In the genomic region with DNA sequence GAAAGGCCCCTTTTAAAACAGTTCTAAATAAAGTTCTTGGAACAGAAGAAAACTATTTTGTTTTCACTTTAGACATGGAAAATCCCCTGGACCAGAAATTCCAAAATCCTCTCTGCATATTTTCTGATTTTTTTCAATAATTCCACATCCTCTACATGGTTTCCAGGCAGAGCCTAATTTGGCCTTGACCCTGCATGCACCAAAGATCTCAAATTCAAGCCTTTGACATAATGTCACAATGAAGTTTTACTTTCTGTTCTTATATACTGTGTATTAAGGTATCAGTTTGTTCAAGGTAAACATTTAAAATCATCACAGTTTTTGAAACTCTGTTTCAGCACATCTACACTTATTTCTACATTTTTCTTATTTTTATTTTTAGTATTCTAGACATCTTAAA, we compare ENCODE assay signal across 22 cellular contexts.
"Had no signal": no experiment of that assay in that cellular context is flagged by ENCODE, and none has a peak within 500 bp of the region (broad histone marks: within the 10 kb centered on the region; RNA-seq: fewer than 3 reads in every experiment).

No MANE protein-coding gene starts in this region.

- H3K27ac ChIP-seq: body of pancreas, lower lobe of right lung, neutrophil, pancreas, upper lobe of left lung had no signal

- H3K36me3 Mint-ChIP-seq: activated CD4-positive, alpha-beta memory T cell treated with anti-CD3 and anti-CD28 coated beads for 36 hours; activated naive CD8-positive, alpha-beta T cell treated with anti-CD3 and anti-CD28 coated beads, Interleukin-2, amount 10 ng/mL, durations not matched to agents 7 days and 5 days; natural killer cell had no signal

- ATAC-seq: body of pancreas; esophagus mucosa; lower lobe of right lung; natural killer cell; pancreas; stimulated activated naive CD8-positive, alpha-beta T cell treated with anti-CD3 and anti-CD28 coated beads, Interleukin-15, Interleukin-2, amounts not matched to agents 100 U/mL and 50 U/mL, for 24 hours had no signal

- DNase-seq: activated B cell treated with CpG ODN at 0.5 μM for 24 hours; activated CD4-positive, alpha-beta memory T cell treated with anti-CD3 and anti-CD28 coated beads for 36 hours; activated CD4-positive, alpha-beta T cell treated with anti-CD3 and anti-CD28 coated beads for 4 hours; activated naive CD4-positive, alpha-beta T cell treated with Interleukin-2 at 50 U/mL for 16 hours; activated naive CD8-positive, alpha-beta T cell treated with anti-CD3 and anti-CD28 coated beads, Interleukin-2, amount 10 ng/mL, durations not matched to agents 7 days and 5 days; activated T-cell treated with anti-CD3 and anti-CD28 coated beads for 4 hours; amygdala; body of pancreas; cortex of kidney; lower lobe of right lung; natural killer cell; pancreas; SK-N-SH; stimulated activated CD4-positive, alpha-beta T cell treated with anti-CD3 and anti-CD28 coated beads, Interleukin-2, amount 100 ng/mL, for 24 hours; stimulated activated naive CD8-positive, alpha-beta T cell treated with anti-CD3 and anti-CD28 coated beads, Interleukin-15, Interleukin-2, amounts not matched to agents 100 U/mL and 50 U/mL, for 24 hours; T-helper 1 cell; T-helper 9 cell; upper lobe of left lung had no signal

- H3K4me3 Mint-ChIP-seq: activated B cell treated with CpG ODN at 0.5 μM for 24 hours; activated CD4-positive, alpha-beta memory T cell treated with anti-CD3 and anti-CD28 coated beads for 36 hours; activated naive CD8-positive, alpha-beta T cell treated with anti-CD3 and anti-CD28 coated beads, Interleukin-2, amount 10 ng/mL, durations not matched to agents 7 days and 5 days; central memory CD8-positive, alpha-beta T cell; natural killer cell had no signal

- H3K36me3 ChIP-seq: lower lobe of right lung, neutrophil, pancreas, upper lobe of left lung had no signal

- H3K9me3 Mint-ChIP-seq: activated B cell treated with CpG ODN at 0.5 μM for 24 hours; activated CD4-positive, alpha-beta memory T cell treated with anti-CD3 and anti-CD28 coated beads for 36 hours; activated naive CD8-positive, alpha-beta T cell treated with anti-CD3 and anti-CD28 coated beads, Interleukin-2, amount 10 ng/mL, durations not matched to agents 7 days and 5 days; activated T-helper 2 cell treated with anti-CD3 and anti-CD28 coated beads, Interferon-gamma antibody, Interleukin-2, Interleukin-4, amounts not matched to agents 10 μg/mL and 5 μg/mL and 100 μg/mL, durations not matched to agents 14 hours and 24 hours and 36 hours; central memory CD8-positive, alpha-beta T cell; natural killer cell had no signal

- H3K9me3 ChIP-seq: body of pancreas, lower lobe of right lung, neutrophil, pancreas, SK-N-SH, upper lobe of left lung had no signal

- H3K4me3 ChIP-seq: body of pancreas, lower lobe of right lung, pancreas, upper lobe of left lung had no signal

- H3K27ac Mint-ChIP-seq: activated B cell treated with CpG ODN at 0.5 μM for 24 hours; activated CD4-positive, alpha-beta memory T cell treated with anti-CD3 and anti-CD28 coated beads for 36 hours; activated naive CD8-positive, alpha-beta T cell treated with anti-CD3 and anti-CD28 coated beads, Interleukin-2, amount 10 ng/mL, durations not matched to agents 7 days and 5 days; activated T-helper 2 cell treated with anti-CD3 and anti-CD28 coated beads, Interferon-gamma antibody, Interleukin-2, Interleukin-4, amounts not matched to agents 10 μg/mL and 5 μg/mL and 100 μg/mL, durations not matched to agents 14 hours and 24 hours and 36 hours; natural killer cell had no signal

- H3K4me1 ChIP-seq: body of pancreas, upper lobe of left lung had no signal

- H3K27me3 ChIP-seq: body of pancreas, pancreas, upper lobe of left lung had no signal
